Comparison of ENCODE assay signal across 31 cellular contexts in the genomic region with DNA sequence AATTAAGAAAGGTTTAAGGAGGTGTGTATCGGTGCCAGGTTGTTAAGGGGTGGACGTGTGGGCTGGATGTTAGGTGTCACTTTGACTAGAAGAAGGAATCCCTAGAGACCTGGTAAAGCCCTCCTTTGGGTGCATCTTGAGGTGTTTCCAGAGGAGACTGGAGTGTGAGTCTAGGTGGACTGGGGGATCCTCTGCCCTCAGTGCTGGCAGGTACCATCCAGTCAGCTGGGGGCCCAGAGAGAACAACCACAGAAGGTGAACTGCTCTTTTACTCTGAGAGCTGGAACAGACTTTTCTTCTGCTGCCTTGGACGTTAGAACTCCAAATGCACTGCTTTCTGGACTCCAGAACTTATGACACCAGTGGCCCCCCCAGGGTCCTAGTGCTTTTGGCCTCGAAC. TPM values are rescaled to one million over a fixed set of nuclear protein-coding genes. Genes with fewer than 3 reads are reported as not detected.
"Had no signal": no experiment of that assay in that cellular context is flagged by ENCODE, and none has a peak within 500 bp of the region (broad histone marks: within the 10 kb centered on the region; RNA-seq: fewer than 3 reads in every experiment).

No MANE protein-coding gene starts in this region.

- DNase-seq: stimulated activated CD4-positive, alpha-beta T cell treated with anti-CD3 and anti-CD28 coated beads, Interleukin-2, amount 100 ng/mL, for 48 hours; stimulated activated CD4-positive, alpha-beta T cell treated with anti-CD3 and anti-CD28 coated beads, Interleukin-4, amount 100 ng/mL, for 1 hour; stimulated activated CD4-positive, alpha-beta T cell treated with anti-CD3 and anti-CD28 coated beads, Interleukin-4, amount 100 ng/mL, for 24 hours; stimulated activated CD4-positive, alpha-beta T cell treated with anti-CD3 and anti-CD28 coated beads, Interleukin-4, amount 100 ng/mL, for 4 hours; stimulated activated CD8-positive, alpha-beta memory T cell treated with anti-CD3 and anti-CD28 coated beads, Interleukin-4, amount 100 ng/mL, for 48 hours; stimulated activated naive B cell treated with anti-CD40 and anti-IgM and Interleukin-4, amounts not matched to agents 10 μg/mL and 1 μg/mL and 100 μg/mL, for 72 hours; stimulated activated naive CD4-positive, alpha-beta T cell; stimulated activated naive CD4-positive, alpha-beta T cell treated with Interleukin-2 at 50 U/mL for 16 hours; stimulated activated naive CD8-positive, alpha-beta T cell treated with anti-CD3 and anti-CD28 coated beads, Interleukin-15, amount 100 ng/mL, for 72 hours; stimulated activated naive CD8-positive, alpha-beta T cell treated with anti-CD3 and anti-CD28 coated beads, Interleukin-15, Interleukin-2, amounts not matched to agents 100 U/mL and 50 U/mL, for 24 hours; stomach; substantia nigra; testis; thyroid gland; tibial artery; transverse colon; trophoblast cell; upper lobe of left lung; upper lobe of right lung; uterus had no signal

- ATAC-seq: stimulated activated effector memory CD8-positive, alpha-beta T cell treated with anti-CD3 and anti-CD28 coated beads, Interleukin-12 subunit alpha, Interleukin-12 subunit beta, amount 100 ng/mL, for 72 hours; stimulated activated memory B cell treated with anti-CD40 and anti-IgM and Interleukin-4, amounts not matched to agents 10 μg/mL and 1 μg/mL and 100 μg/mL, for 72 hours; stimulated activated naive B cell treated with anti-CD40 and anti-IgM and Interleukin-4, amounts not matched to agents 10 μg/mL and 1 μg/mL and 100 μg/mL, for 72 hours; stimulated activated naive CD8-positive, alpha-beta T cell treated with anti-CD3 and anti-CD28 coated beads, Interleukin-15, amount 100 ng/mL, for 72 hours; stimulated activated naive CD8-positive, alpha-beta T cell treated with anti-CD3 and anti-CD28 coated beads, Interleukin-15, Interleukin-2, amounts not matched to agents 100 U/mL and 50 U/mL, for 24 hours; upper lobe of right lung had no signal

- H3K4me1 Mint-ChIP-seq: stimulated activated effector memory CD8-positive, alpha-beta T cell treated with anti-CD3 and anti-CD28 coated beads, Interleukin-12 subunit alpha, Interleukin-12 subunit beta, amount 100 ng/mL, for 72 hours; stimulated activated memory B cell treated with anti-CD40 and anti-IgM and Interleukin-4, amounts not matched to agents 10 μg/mL and 1 μg/mL and 100 μg/mL, for 72 hours; stimulated activated naive B cell treated with anti-CD40 and anti-IgM and Interleukin-4, amounts not matched to agents 10 μg/mL and 1 μg/mL and 100 μg/mL, for 72 hours; stimulated activated naive CD8-positive, alpha-beta T cell treated with anti-CD3 and anti-CD28 coated beads, Interleukin-15, amount 100 ng/mL, for 72 hours had no signal

- H3K27me3 ChIP-seq: suprapubic skin, testis, thyroid gland, tibial artery, tibial nerve, transverse colon, upper lobe of left lung, uterus had no signal

- H3K36me3 Mint-ChIP-seq: stimulated activated effector memory CD8-positive, alpha-beta T cell treated with anti-CD3 and anti-CD28 coated beads, Interleukin-12 subunit alpha, Interleukin-12 subunit beta, amount 100 ng/mL, for 72 hours; stimulated activated memory B cell treated with anti-CD40 and anti-IgM and Interleukin-4, amounts not matched to agents 10 μg/mL and 1 μg/mL and 100 μg/mL, for 72 hours; stimulated activated naive B cell treated with anti-CD40 and anti-IgM and Interleukin-4, amounts not matched to agents 10 μg/mL and 1 μg/mL and 100 μg/mL, for 72 hours; type B pancreatic cell had no signal

- H3K36me3 ChIP-seq: stomach, suprapubic skin, thoracic aorta, thyroid gland, tibial artery, tibial nerve, transverse colon, upper lobe of left lung, upper lobe of right lung, uterus had no signal

- H3K4me3 ChIP-seq: stomach, suprapubic skin, testis, thoracic aorta, thyroid gland, tibial artery, tibial nerve, transverse colon, upper lobe of left lung, upper lobe of right lung, uterus had no signal

- H3K9me3 ChIP-seq: suprapubic skin, testis, thoracic aorta, thyroid gland, tibial artery, tibial nerve, transverse colon, upper lobe of left lung, upper lobe of right lung, uterus had no signal

- H3K27ac Mint-ChIP-seq: stimulated activated effector memory CD8-positive, alpha-beta T cell treated with anti-CD3 and anti-CD28 coated beads, Interleukin-12 subunit alpha, Interleukin-12 subunit beta, amount 100 ng/mL, for 72 hours; stimulated activated memory B cell treated with anti-CD40 and anti-IgM and Interleukin-4, amounts not matched to agents 10 μg/mL and 1 μg/mL and 100 μg/mL, for 72 hours; stimulated activated naive B cell treated with anti-CD40 and anti-IgM and Interleukin-4, amounts not matched to agents 10 μg/mL and 1 μg/mL and 100 μg/mL, for 72 hours; stimulated activated naive CD8-positive, alpha-beta T cell treated with anti-CD3 and anti-CD28 coated beads, Interleukin-15, amount 100 ng/mL, for 72 hours; stimulated activated naive CD8-positive, alpha-beta T cell treated with anti-CD3 and anti-CD28 coated beads, Interleukin-15, Interleukin-2, amounts not matched to agents 100 ng/mL and 50 ng/mL, for 24 hours; type B pancreatic cell had no signal

- H3K9me3 Mint-ChIP-seq: stimulated activated effector memory CD8-positive, alpha-beta T cell treated with anti-CD3 and anti-CD28 coated beads, Interleukin-12 subunit alpha, Interleukin-12 subunit beta, amount 100 ng/mL, for 72 hours; stimulated activated memory B cell treated with anti-CD40 and anti-IgM and Interleukin-4, amounts not matched to agents 10 μg/mL and 1 μg/mL and 100 μg/mL, for 72 hours; stimulated activated naive B cell treated with anti-CD40 and anti-IgM and Interleukin-4, amounts not matched to agents 10 μg/mL and 1 μg/mL and 100 μg/mL, for 72 hours; stimulated activated naive CD8-positive, alpha-beta T cell treated with anti-CD3 and anti-CD28 coated beads, Interleukin-15, amount 100 ng/mL, for 72 hours; stimulated activated naive CD8-positive, alpha-beta T cell treated with anti-CD3 and anti-CD28 coated beads, Interleukin-15, Interleukin-2, amounts not matched to agents 100 ng/mL and 50 ng/mL, for 24 hours; type B pancreatic cell had no signal

- H3K4me3 Mint-ChIP-seq: stimulated activated effector memory CD8-positive, alpha-beta T cell treated with anti-CD3 and anti-CD28 coated beads, Interleukin-12 subunit alpha, Interleukin-12 subunit beta, amount 100 ng/mL, for 72 hours; stimulated activated memory B cell treated with anti-CD40 and anti-IgM and Interleukin-4, amounts not matched to agents 10 μg/mL and 1 μg/mL and 100 μg/mL, for 72 hours; stimulated activated naive B cell treated with anti-CD40 and anti-IgM and Interleukin-4, amounts not matched to agents 10 μg/mL and 1 μg/mL and 100 μg/mL, for 72 hours; stimulated activated naive CD8-positive, alpha-beta T cell treated with anti-CD3 and anti-CD28 coated beads, Interleukin-15, amount 100 ng/mL, for 72 hours; stimulated activated naive CD8-positive, alpha-beta T cell treated with anti-CD3 and anti-CD28 coated beads, Interleukin-15, Interleukin-2, amounts not matched to agents 100 ng/mL and 50 ng/mL, for 24 hours; type B pancreatic cell had no signal

- H3K27ac ChIP-seq: stomach, suprapubic skin, testis, thoracic aorta, thyroid gland, tibial artery, tibial nerve, transverse colon, upper lobe of left lung, upper lobe of right lung, uterus had no signal

- H3K27me3 Mint-ChIP-seq: stimulated activated memory B cell treated with anti-CD40 and anti-IgM and Interleukin-4, amounts not matched to agents 10 μg/mL and 1 μg/mL and 100 μg/mL, for 72 hours; stimulated activated naive B cell treated with anti-CD40 and anti-IgM and Interleukin-4, amounts not matched to agents 10 μg/mL and 1 μg/mL and 100 μg/mL, for 72 hours; stimulated activated naive CD8-positive, alpha-beta T cell treated with anti-CD3 and anti-CD28 coated beads, Interleukin-15, amount 100 ng/mL, for 72 hours had no signal

- H3K4me1 ChIP-seq: stomach, suprapubic skin, testis, thyroid gland, tibial artery, tibial nerve, transverse colon, upper lobe of left lung, upper lobe of right lung, uterus had no signal

RNA-seq across cellular contexts. Expression of a gene that starts 44.0 kb away (rescaled TPM):
- total RNA-seq: stomach, subcutaneous adipose tissue, suprapubic skin, temporal lobe, thoracic aorta, tibial nerve, transverse colon, upper lobe of left lung, upper lobe of right lung, ureter, urinary bladder, uterus had no signal
